18 cellular contexts compared by ENCODE assay signal in genomic region chr20:60572991-60573390, GRCh38.
DNase-seq lines count a peak whose midpoint lies in the region; ATAC-seq and TF ChIP-seq lines count a peak whose summit lies in the region.
"Had no signal": no experiment of that assay in that cellular context is flagged by ENCODE, and none has a peak within 500 bp of the region (broad histone marks: within the 10 kb centered on the region; RNA-seq: fewer than 3 reads in every experiment).

No MANE protein-coding gene starts in this region.

- H3K4me3 ChIP-seq in mammary epithelial cell (replicated peaks in 1 of 3; ENCODE audit: insufficient read depth in 1 of 3, low read depth in 2 of 3, low read length in 3 of 3) = no peak overlapping the region
- no peak overlapping the region for H3K4me3 ChIP-seq in breast epithelium
- no peak overlapping the region for H3K4me3 ChIP-seq in thyroid gland (replicated peaks in 1 of 3)
- H3K4me3 ChIP-seq: SK-N-MC had no signal

- no peak for ATAC-seq in GM18907 (IDR thresholded peaks at IDR 0.05; ENCODE audit: unreplicated experiment)
- ATAC-seq: HCT116, Right ventricle myocardium inferior had no signal

- H3K9ac ChIP-seq in mammary epithelial cell (ENCODE audit: insufficient read depth, low read length) = peak overlapping the region; percentile 19

- no peaks in the 10 kb centered on the region for H3K27me3 ChIP-seq in mammary epithelial cell (ENCODE audit: insufficient read depth, low read length)
- no peaks in the 10 kb centered on the region for H3K27me3 ChIP-seq in breast epithelium
- no peaks in the 10 kb centered on the region for H3K27me3 ChIP-seq in thyroid gland

- no peaks in the 10 kb centered on the region for H3K4me1 ChIP-seq in mammary epithelial cell (ENCODE audit: insufficient read depth, low read length)
- H3K4me1 ChIP-seq in breast epithelium = no peaks in the 10 kb centered on the region
- no peaks in the 10 kb centered on the region for H3K4me1 ChIP-seq in thyroid gland
- H3K4me1 ChIP-seq: Caco-2 had no signal

- H3K79me2 ChIP-seq in mammary epithelial cell (ENCODE audit: insufficient read depth, low read length) = no peaks in the 10 kb centered on the region

- H3K36me3 ChIP-seq in mammary epithelial cell (ENCODE audit: insufficient read depth, low read length) = no peaks in the 10 kb centered on the region
- no peaks in the 10 kb centered on the region for H3K36me3 ChIP-seq in breast epithelium
- H3K36me3 ChIP-seq in thyroid gland = no peaks in the 10 kb centered on the region

- CTCF ChIA-PET in mammary epithelial cell (lab: Charles Lee; ENCODE audit: low non-redundant PET) = no interaction called here

- H4K20me1 ChIP-seq in mammary epithelial cell (ENCODE audit: insufficient read depth, low read length) = no peaks in the 10 kb centered on the region

- no peak for TF ChIP-seq CTCF in mammary epithelial cell (conservative IDR thresholded peaks at IDR 0.05 in 1 of 2, IDR thresholded peaks at IDR 0.05 in 1 of 2; ENCODE audit: extremely low read depth in 1 of 2, insufficient read depth in 1 of 2, low read depth in 1 of 2, low read length in 2 of 2)
- TF ChIP-seq CTCF in breast epithelium (IDR thresholded peaks at IDR 0.05) = no peak
- no peak for TF ChIP-seq CTCF in thyroid gland (IDR thresholded peaks at IDR 0.05)

- H3K27ac ChIP-seq in mammary epithelial cell (ENCODE audit: insufficient read depth, low read depth, low read length) (no peak overlapping the region), breast epithelium (peak overlapping the region in 1 of 2 donors; percentile 26), thyroid gland (no peak overlapping the region)
- H3K27ac ChIP-seq: SK-N-MC had no signal

- intact Hi-C loops in mammary epithelial cell (cut with micrococcal nuclease) = no loop called here
- intact Hi-C loops in breast epithelium (cut with DNase I; ENCODE audit: low total_unique reads) = no loop called here
- intact Hi-C loops in thyroid gland (cut with DNase I) = no loop called here

- no peak overlapping the region for H2AFZ ChIP-seq in mammary epithelial cell (ENCODE audit: low read depth, low read length)

- no peak for DNase-seq in mammary epithelial cell
- no peak for DNase-seq in breast epithelium (ENCODE audit: low spot score in 2 of 2)
- peak; percentile 95 for DNase-seq in NCI-H446 treated with DMSO at 0.1 percent for 48 hours (lab: John Stamatoyannopoulos, UW)
- peak; percentile 51 for DNase-seq in fibroblast of gingiva (ENCODE audit: low read depth)
- DNase-seq in superior temporal gyrus (ENCODE audit: extremely low spot score) = peak; percentile 35
- DNase-seq in erythroblast (lab: John Stamatoyannopoulos, UW) = no peak
- DNase-seq in thyroid gland = no peak
- DNase-seq: 8988T, Caco-2, IMR-90, Kasumi-1, NCI-H187 treated with DMSO at 0.1 percent for 48 hours, NCI-H2171 treated with DMSO at 0.1 percent for 48 hours, NCI-H524 treated with DMSO at 0.1 percent for 48 hours had no signal

- no TSS peak for BruUV-seq in mammary epithelial cell (replicated peaks; lab: Mats Ljungman, UMichigan)

- TF ChIP-seq POLR2A in breast epithelium (IDR thresholded peaks at IDR 0.05) (no peak), erythroblast (IDR thresholded peaks at IDR 0.05; ENCODE audit: low read length) (no peak), thyroid gland (IDR thresholded peaks at IDR 0.05) (no peak)

- H3K9me3 ChIP-seq in mammary epithelial cell (replicated peaks; ENCODE audit: insufficient read depth, low read length) (no peaks in the 10 kb centered on the region), breast epithelium (no peaks in the 10 kb centered on the region), thyroid gland (no peaks in the 10 kb centered on the region)
- H3K9me3 ChIP-seq: Caco-2 had no signal

- H3K4me2 ChIP-seq in mammary epithelial cell (ENCODE audit: insufficient read depth, low read depth, low read length) = no peak overlapping the region

- dilution Hi-C loops in mammary epithelial cell (cut with HindIII; ENCODE audit: low sequenced_read_pairs) = no loop called here

- in situ Hi-C loops in mammary epithelial cell (cut with MboI; ENCODE audit: low sequenced_read_pairs in 2 of 2) = no loop called here

Comparison
In these comparisons a context has a peak if more than half of its experiments do, and no peak if none do; other contexts are left out.
1. DNase-seq: peak in NCI-H446 treated with DMSO at 0.1 percent for 48 hours (single experiment), fibroblast of gingiva (single experiment) and superior temporal gyrus (single experiment); none in mammary epithelial cell (single experiment), breast epithelium (0 of 2), erythroblast (0 of 2) and thyroid gland (0 of 2).